36 cellular contexts compared by ENCODE assay signal in genomic region chr15:40248006-40248783, GRCh38. TPM values are rescaled to one million over a fixed set of nuclear protein-coding genes. Genes with fewer than 3 reads are reported as not detected.
DNase-seq lines count a peak whose midpoint lies in the region; ATAC-seq and TF ChIP-seq lines count a peak whose summit lies in the region.
"Had no signal": no experiment of that assay in that cellular context is flagged by ENCODE, and none has a peak within 500 bp of the region (broad histone marks: within the 10 kb centered on the region; RNA-seq: fewer than 3 reads in every experiment).

No MANE protein-coding gene starts in this region.

- DNase-seq in activated naive CD8-positive, alpha-beta T cell treated with anti-CD3 and anti-CD28 coated beads, Interleukin-2, amount 10 ng/mL, durations not matched to agents 7 days and 5 days, result peak; percentile 19
- no peak for DNase-seq in activated naive CD8-positive, alpha-beta T cell treated with anti-CD3 and anti-CD28 coated beads, Interleukin-2, amount 50 U/mL, for 24 hours
- peak; percentile 19 for DNase-seq in NCI-H2171 (lab: John Stamatoyannopoulos, UW)
- DNase-seq in esophagus squamous epithelium (lab: John Stamatoyannopoulos, UW), result no peak
- DNase-seq in sigmoid colon, result peak; percentile 59
- no peak for DNase-seq in NCI-H2107 treated with DMSO at 0.1 percent for 48 hours (lab: John Stamatoyannopoulos, UW; ENCODE audit: unreplicated experiment)
- DNase-seq: activated CD4-positive, alpha-beta T cell treated with anti-CD3 and anti-CD28 coated beads, Interleukin-2, amount 50 U/mL, for 4 hours; activated gamma-delta T cell treated with Interleukin-2 at 50 U/mL for 16 hours; activated T-cell treated with anti-CD3 and anti-CD28 coated beads, Interleukin-2, amount 50 U/mL, for 48 hours; DMS79 treated with DMSO at 0.1 percent for 48 hours; GDM1; HCEC 1CT; naive thymus-derived CD4-positive, alpha-beta T cell; NCI-H1105; NCI-H187 treated with DMSO at 0.1 percent for 48 hours; NCI-H2227 treated with DMSO at 0.1 percent for 48 hours; Peyer's patch; small intestine; stimulated activated naive CD4-positive, alpha-beta T cell had no signal

- no peak for TF ChIP-seq EP300 in sigmoid colon (IDR thresholded peaks at IDR 0.05)

- H3K27ac Mint-ChIP-seq in activated naive CD8-positive, alpha-beta T cell treated with anti-CD3 and anti-CD28 coated beads, Interleukin-2, amount 10 ng/mL, durations not matched to agents 7 days and 5 days, result no peak overlapping the region
- no peak overlapping the region for H3K27ac Mint-ChIP-seq in activated naive CD8-positive, alpha-beta T cell treated with anti-CD3 and anti-CD28 coated beads, Interleukin-2, amount 50 U/mL, for 24 hours
- H3K27ac Mint-ChIP-seq: CD14-positive monocyte; dendritic cell treated with granulocyte-macrophage colony-stimulating factor and Interleukin-4, amounts not matched to agents 40 ng/mL and 50 ng/mL, for 4 days; IgD-negative memory B cell; naive thymus-derived CD4-positive, alpha-beta T cell; T-helper 1 cell treated with Interleukin-12 subunit alpha and Interleukin-12 subunit beta and Interleukin-4 antibody, amounts not matched to agents 30 μg/mL and 1 μg/mL, for 36 hours had no signal

- WGBS in esophagus squamous epithelium, 2 donors, result 77 to 79% methylated on average over 3 to 4 of the region's 17 CpGs
- WGBS in sigmoid colon, 2 donors, result 92 to 94% methylated on average over 17 of the region's 17 CpGs

- intact Hi-C loops in esophagus squamous epithelium (cut with DNase I), result no loop called here
- intact Hi-C loops in sigmoid colon (cut with DNase I), result no loop called here

- H3K27me3 ChIP-seq in esophagus squamous epithelium, result peaks cover 0 to 15% (median 0%) of the 10 kb centered on the region in 4 donors
- peaks cover 0 to 8% (median 0%) of the 10 kb centered on the region in 3 donors for H3K27me3 ChIP-seq in sigmoid colon
- H3K27me3 ChIP-seq: Peyer's patch, vagina had no signal

- no peaks in the 10 kb centered on the region for H3K9me3 Mint-ChIP-seq in activated naive CD8-positive, alpha-beta T cell treated with anti-CD3 and anti-CD28 coated beads, Interleukin-2, amount 10 ng/mL, durations not matched to agents 7 days and 5 days
- H3K9me3 Mint-ChIP-seq in activated naive CD8-positive, alpha-beta T cell treated with anti-CD3 and anti-CD28 coated beads, Interleukin-2, amount 50 U/mL, for 24 hours, result no peaks in the 10 kb centered on the region
- H3K9me3 Mint-ChIP-seq: central memory CD8-positive, alpha-beta T cell; dendritic cell treated with granulocyte-macrophage colony-stimulating factor and Interleukin-4, amounts not matched to agents 40 ng/mL and 50 ng/mL, for 4 days; naive thymus-derived CD4-positive, alpha-beta T cell; T-helper 1 cell treated with Interleukin-12 subunit alpha and Interleukin-12 subunit beta and Interleukin-4 antibody, amounts not matched to agents 30 μg/mL and 1 μg/mL, for 36 hours had no signal

- no peak overlapping the region for H3K4me3 Mint-ChIP-seq in activated naive CD8-positive, alpha-beta T cell treated with anti-CD3 and anti-CD28 coated beads, Interleukin-2, amount 10 ng/mL, durations not matched to agents 7 days and 5 days
- no peak overlapping the region for H3K4me3 Mint-ChIP-seq in activated naive CD8-positive, alpha-beta T cell treated with anti-CD3 and anti-CD28 coated beads, Interleukin-2, amount 50 U/mL, for 24 hours
- H3K4me3 Mint-ChIP-seq: CD14-positive monocyte; central memory CD8-positive, alpha-beta T cell; dendritic cell treated with granulocyte-macrophage colony-stimulating factor and Interleukin-4, amounts not matched to agents 40 ng/mL and 50 ng/mL, for 4 days; IgD-negative memory B cell; naive thymus-derived CD4-positive, alpha-beta T cell; T-helper 1 cell treated with Interleukin-12 subunit alpha and Interleukin-12 subunit beta and Interleukin-4 antibody, amounts not matched to agents 30 μg/mL and 1 μg/mL, for 36 hours had no signal

- TF ChIP-seq CTCF in esophagus squamous epithelium (IDR thresholded peaks at IDR 0.05) (no peak), sigmoid colon (IDR thresholded peaks at IDR 0.05) (no peak)

- H3K4me1 ChIP-seq in esophagus squamous epithelium (peaks cover 49 to 100% (median 50%) of the 10 kb centered on the region in 3 donors), sigmoid colon (peaks cover 0 to 12% (median 11%) of the 10 kb centered on the region in 4 donors)

- no peaks in the 10 kb centered on the region for H3K9me3 ChIP-seq in esophagus squamous epithelium
- no peaks in the 10 kb centered on the region for H3K9me3 ChIP-seq in sigmoid colon
- H3K9me3 ChIP-seq: Peyer's patch, vagina had no signal

- H3K4me3 ChIP-seq in esophagus squamous epithelium (no peak overlapping the region), sigmoid colon (no peak overlapping the region)
- H3K4me3 ChIP-seq: Peyer's patch, SK-N-MC, vagina had no signal

- ATAC-seq in activated naive CD8-positive, alpha-beta T cell treated with anti-CD3 and anti-CD28 coated beads, Interleukin-2, amount 10 ng/mL, durations not matched to agents 7 days and 5 days (ENCODE audit: low read depth), result no peak
- no peak for ATAC-seq in activated naive CD8-positive, alpha-beta T cell treated with anti-CD3 and anti-CD28 coated beads, Interleukin-2, amount 50 U/mL, for 24 hours
- ATAC-seq in HG02642 (IDR thresholded peaks at IDR 0.05; ENCODE audit: poor library complexity, unreplicated experiment) (no peak), GM21447 (IDR thresholded peaks at IDR 0.05; ENCODE audit: unreplicated experiment) (no peak)
- ATAC-seq: activated CD4-positive, CD25-positive, alpha-beta regulatory T cell treated with anti-CD3 and anti-CD28 coated beads, Interleukin-2, amount 50 U/mL, for 24 hours; naive thymus-derived CD4-positive, alpha-beta T cell had no signal

- POLR2A ChIA-PET in activated naive CD8-positive, alpha-beta T cell treated with anti-CD3 and anti-CD28 coated beads, Interleukin-2, amount 10 ng/mL, durations not matched to agents 7 days and 5 days (lab: Charles Lee), result no interaction called here

- H3K36me3 ChIP-seq in esophagus squamous epithelium (peaks cover 0 to 15% (median 0%) of the 10 kb centered on the region in 3 donors), sigmoid colon (no peaks in the 10 kb centered on the region)
- H3K36me3 ChIP-seq: Peyer's patch, vagina had no signal

- TF ChIP-seq POLR2A in esophagus squamous epithelium (IDR thresholded peaks at IDR 0.05) (no peak), sigmoid colon (IDR thresholded peaks at IDR 0.05) (no peak)

- peaks cover 23% of the 10 kb centered on the region for H3K27me3 Mint-ChIP-seq in activated naive CD8-positive, alpha-beta T cell treated with anti-CD3 and anti-CD28 coated beads, Interleukin-2, amount 10 ng/mL, durations not matched to agents 7 days and 5 days
- peaks cover 18% of the 10 kb centered on the region for H3K27me3 Mint-ChIP-seq in activated naive CD8-positive, alpha-beta T cell treated with anti-CD3 and anti-CD28 coated beads, Interleukin-2, amount 50 U/mL, for 24 hours

- H3K27ac ChIP-seq in esophagus squamous epithelium, result peak overlapping the region in 3 of 4 donors; percentile 77 to 84 (median 84)
- H3K27ac ChIP-seq in sigmoid colon, result no peak overlapping the region
- H3K27ac ChIP-seq: Peyer's patch, SK-N-MC had no signal

- peaks cover 6% of the 10 kb centered on the region for H3K4me1 Mint-ChIP-seq in activated naive CD8-positive, alpha-beta T cell treated with anti-CD3 and anti-CD28 coated beads, Interleukin-2, amount 10 ng/mL, durations not matched to agents 7 days and 5 days
- H3K4me1 Mint-ChIP-seq in activated naive CD8-positive, alpha-beta T cell treated with anti-CD3 and anti-CD28 coated beads, Interleukin-2, amount 50 U/mL, for 24 hours, result peaks cover 3% of the 10 kb centered on the region

- no peaks in the 10 kb centered on the region for H3K36me3 Mint-ChIP-seq in activated naive CD8-positive, alpha-beta T cell treated with anti-CD3 and anti-CD28 coated beads, Interleukin-2, amount 10 ng/mL, durations not matched to agents 7 days and 5 days
- H3K36me3 Mint-ChIP-seq in activated naive CD8-positive, alpha-beta T cell treated with anti-CD3 and anti-CD28 coated beads, Interleukin-2, amount 50 U/mL, for 24 hours (ENCODE audit: low read depth), result no peaks in the 10 kb centered on the region
- H3K36me3 Mint-ChIP-seq: IgD-negative memory B cell; naive thymus-derived CD4-positive, alpha-beta T cell had no signal

RNA-seq across cellular contexts. Expression of gene PAK6, which starts 9.3 kb away (rescaled TPM):
- 1 to 10 TPM in 1 of 2 experiments, under 1 TPM in 1; 0.91 to 1.3 TPM for total RNA-seq in activated naive CD8-positive, alpha-beta T cell treated with anti-CD3 and anti-CD28 coated beads, Interleukin-2, amount 10 ng/mL, durations not matched to agents 7 days and 5 days
- total RNA-seq in esophagus squamous epithelium (10 to 100 TPM; 31.5 to 53.5 (median 37.2) TPM), sigmoid colon (1 to 10 TPM in 3 of 4 donors, under 1 TPM in 1; 0.33 to 3.0 (median 1.2) TPM)
- 1 to 10 TPM; 1.2 to 2.8 (median 1.6) TPM for polyA plus RNA-seq in sigmoid colon
- total RNA-seq: osteocyte had no signal
- polyA plus RNA-seq: CD14-positive monocyte; IgD-negative memory B cell; naive thymus-derived CD4-positive, alpha-beta T cell had no signal

RNA-seq across cellular contexts. Expression of gene ANKRD63, which starts 34.7 kb away (rescaled TPM):
- total RNA-seq in activated naive CD8-positive, alpha-beta T cell treated with anti-CD3 and anti-CD28 coated beads, Interleukin-2, amount 10 ng/mL, durations not matched to agents 7 days and 5 days, result under 1 TPM in 1 of 2 experiments, not detected in 1; 0.26 TPM
- total RNA-seq in esophagus squamous epithelium, result not detected
- total RNA-seq in sigmoid colon, result 1 to 10 TPM in 1 of 4 donors, not detected in 3; 1.6 TPM
- not detected for polyA plus RNA-seq in sigmoid colon
- total RNA-seq: A172, fibroblast of villous mesenchyme, liver, MCF 10A, Peyer's patch, vagina had no signal
- polyA plus RNA-seq: CD14-positive monocyte; esophagus; IgD-negative memory B cell; liver; naive thymus-derived CD4-positive, alpha-beta T cell had no signal

RNA-seq across cellular contexts. Expression of gene PLCB2, which starts 59.5 kb away (rescaled TPM):
- total RNA-seq in activated naive CD8-positive, alpha-beta T cell treated with anti-CD3 and anti-CD28 coated beads, Interleukin-2, amount 10 ng/mL, durations not matched to agents 7 days and 5 days, result 100 to 1,000 TPM; 173 to 174 TPM
- total RNA-seq in esophagus squamous epithelium (10 to 100 TPM in 3 of 4 donors, 1 to 10 TPM in 1; 6.1 to 15.9 (median 10.4) TPM), sigmoid colon (10 to 100 TPM in 2 of 4 donors, 1 to 10 TPM in 2; 5.4 to 12.5 (median 9.4) TPM)
- polyA plus RNA-seq in sigmoid colon, result 10 to 100 TPM in 1 of 3 donors, 1 to 10 TPM in 2; 2.4 to 27.5 (median 2.8) TPM
- total RNA-seq: A172, renal cortical epithelial cell had no signal

Comparison
In these comparisons a context has a peak if more than half of its experiments do, and no peak if none do; other contexts are left out.
1. DNase-seq: peak in activated naive CD8-positive, alpha-beta T cell treated with anti-CD3 and anti-CD28 coated beads, Interleukin-2, amount 10 ng/mL, durations not matched to agents 7 days and 5 days (single experiment), NCI-H2171 (single experiment) and sigmoid colon (single experiment); none in activated naive CD8-positive, alpha-beta T cell treated with anti-CD3 and anti-CD28 coated beads, Interleukin-2, amount 50 U/mL, for 24 hours (single experiment), esophagus squamous epithelium (single experiment) and NCI-H2107 treated with DMSO at 0.1 percent for 48 hours (single experiment).
2. H3K27ac ChIP-seq: peak in esophagus squamous epithelium (3 of 4); none in sigmoid colon (0 of 4).
3. RNA of gene PAK6, which starts 9.3 kb away (total RNA-seq): 31.5 to 53.5 TPM in esophagus squamous epithelium; 0.33 to 3.0 TPM in sigmoid colon and 0.91 to 1.3 TPM in activated naive CD8-positive, alpha-beta T cell treated with anti-CD3 and anti-CD28 coated beads, Interleukin-2, amount 10 ng/mL, durations not matched to agents 7 days and 5 days; every median in the first group is over 4 times any median in the second.
4. RNA of gene PLCB2, which starts 59.5 kb away (total RNA-seq): 173 to 174 TPM in activated naive CD8-positive, alpha-beta T cell treated with anti-CD3 and anti-CD28 coated beads, Interleukin-2, amount 10 ng/mL, durations not matched to agents 7 days and 5 days; 5.4 to 12.5 TPM in sigmoid colon and 6.1 to 15.9 TPM in esophagus squamous epithelium; every median in the first group is over 10 times any median in the second.